8 cellular contexts compared by ENCODE assay signal in the genomic region with DNA sequence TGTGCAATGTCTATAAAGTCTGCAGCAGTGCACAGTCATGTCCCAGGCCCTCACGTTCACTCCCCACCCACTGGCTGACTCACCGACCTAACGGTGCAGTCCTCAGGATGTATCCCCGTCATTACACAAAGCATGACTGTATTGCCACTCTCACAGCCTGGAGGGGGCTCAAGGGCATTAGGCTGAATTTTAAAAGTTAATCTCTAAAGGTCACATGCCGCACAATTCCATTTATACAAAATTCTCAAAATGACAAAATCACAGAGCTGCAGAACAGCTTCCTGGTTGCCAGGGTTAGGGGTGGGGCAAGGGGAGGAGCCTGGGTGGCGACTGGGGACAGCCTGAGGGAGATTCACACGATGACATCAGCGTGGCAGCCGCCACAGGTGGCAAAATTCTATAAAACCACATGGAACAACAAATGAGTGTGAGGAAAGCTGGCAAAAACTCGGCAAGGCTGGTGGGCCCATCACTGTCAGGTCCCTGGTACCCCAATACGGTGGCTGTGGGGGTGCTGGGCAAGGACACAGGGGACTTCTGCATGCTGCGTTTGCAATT.
A peak's percentile ranks its signal among the peaks of the same experiment; 100 is the strongest.
DNase-seq lines count a peak whose midpoint lies in the region; ATAC-seq and TF ChIP-seq lines count a peak whose summit lies in the region.

No MANE protein-coding gene starts in this region.

- H3K9me3 ChIP-seq in MG63 = no peaks in the 10 kb centered on the region

- H3K4me3 ChIP-seq in AG09309 (ENCODE audit: control insufficient read depth, low read depth, low read length) (peak overlapping the region; percentile 2; the same call in 1 of the 2 replicates), MG63 (no peak overlapping the region), epithelial cell of esophagus (ENCODE audit: low read length) (no peak overlapping the region)

- H3K27me3 ChIP-seq in MG63 = no peaks in the 10 kb centered on the region; the same call in 1 of the 2 replicates

- ATAC-seq in GM21825 (IDR thresholded peaks at IDR 0.05; ENCODE audit: unreplicated experiment) (no peak), GM21423 (IDR thresholded peaks at IDR 0.05; ENCODE audit: unreplicated experiment) (no peak)

- H3K27ac Mint-ChIP-seq in activated CD4-positive, alpha-beta memory T cell treated with anti-CD3 and anti-CD28 coated beads, Interleukin-2, amount 10 ng/mL, durations not matched to agents 7 days and 5 days = peak overlapping the region; percentile 88

- DNase-seq in AG09309 (ENCODE audit: low read depth) (peak; percentile 67), MG63 (peak; percentile 92), epithelial cell of esophagus (ENCODE audit: low read depth) (peak; percentile 67), pulmonary artery endothelial cell (ENCODE audit: low read depth, low spot score) (peak; percentile 19), cerebellar nuclear complex (lab: John Stamatoyannopoulos, UW) (no peak)
- DNase-seq in activated CD4-positive, alpha-beta memory T cell treated with anti-CD3 and anti-CD28 coated beads, Interleukin-2, amount 10 ng/mL, durations not matched to agents 7 days and 5 days = peak; percentile 82

- H3K4me3 Mint-ChIP-seq in activated CD4-positive, alpha-beta memory T cell treated with anti-CD3 and anti-CD28 coated beads, Interleukin-2, amount 10 ng/mL, durations not matched to agents 7 days and 5 days = peak overlapping the region; percentile 74

- POLR2A ChIA-PET in activated CD4-positive, alpha-beta memory T cell treated with anti-CD3 and anti-CD28 coated beads, Interleukin-2, amount 10 ng/mL, durations not matched to agents 7 days and 5 days (lab: Charles Lee) = interaction anchor here (1.1 to 3.9 kb wide), 7 partner anchors 12 to 527 kb away, joined by 3 to 41 read pairs (median 3); a partner anchor contains a TSS

- CTCF ChIA-PET in activated CD4-positive, alpha-beta memory T cell treated with anti-CD3 and anti-CD28 coated beads, Interleukin-2, amount 10 ng/mL, durations not matched to agents 7 days and 5 days (lab: Charles Lee) = interaction anchor here (0.7 to 1.9 kb wide), 6 partner anchors 10 to 99 kb away, joined by 3 to 7 read pairs (median 6); no protein-coding TSS in a partner anchor

- H3K27me3 Mint-ChIP-seq in activated CD4-positive, alpha-beta memory T cell treated with anti-CD3 and anti-CD28 coated beads, Interleukin-2, amount 10 ng/mL, durations not matched to agents 7 days and 5 days = peaks cover 10% of the 10 kb centered on the region

- peaks cover 15% of the 10 kb centered on the region for H3K36me3 Mint-ChIP-seq in activated CD4-positive, alpha-beta memory T cell treated with anti-CD3 and anti-CD28 coated beads, Interleukin-2, amount 10 ng/mL, durations not matched to agents 7 days and 5 days (ENCODE audit: low read depth)

- peaks cover 52% of the 10 kb centered on the region for H3K4me1 Mint-ChIP-seq in activated CD4-positive, alpha-beta memory T cell treated with anti-CD3 and anti-CD28 coated beads, Interleukin-2, amount 10 ng/mL, durations not matched to agents 7 days and 5 days

- peaks cover 5% of the 10 kb centered on the region for H3K9me3 Mint-ChIP-seq in activated CD4-positive, alpha-beta memory T cell treated with anti-CD3 and anti-CD28 coated beads, Interleukin-2, amount 10 ng/mL, durations not matched to agents 7 days and 5 days

- no peaks in the 10 kb centered on the region for H3K36me3 ChIP-seq in MG63

- TF ChIP-seq CTCF in AG09309 (IDR thresholded peaks at IDR 0.05; ENCODE audit: control insufficient read depth, insufficient read depth, low read depth, low read length, missing control alignments) (no peak), epithelial cell of esophagus (IDR thresholded peaks at IDR 0.05; ENCODE audit: insufficient read depth, low read depth, low read length, missing control alignments) (no peak)

Comparison
In these comparisons a context has a peak if more than half of its experiments do, and no peak if none do; other contexts are left out.
1. DNase-seq: peak in AG09309 (single experiment), MG63 (single experiment), activated CD4-positive, alpha-beta memory T cell treated with anti-CD3 and anti-CD28 coated beads, Interleukin-2, amount 10 ng/mL, durations not matched to agents 7 days and 5 days (single experiment), epithelial cell of esophagus (single experiment) and pulmonary artery endothelial cell (single experiment); none in cerebellar nuclear complex (0 of 2).